Comparison of ENCODE assay signal across 8 cellular contexts in the genomic region with DNA sequence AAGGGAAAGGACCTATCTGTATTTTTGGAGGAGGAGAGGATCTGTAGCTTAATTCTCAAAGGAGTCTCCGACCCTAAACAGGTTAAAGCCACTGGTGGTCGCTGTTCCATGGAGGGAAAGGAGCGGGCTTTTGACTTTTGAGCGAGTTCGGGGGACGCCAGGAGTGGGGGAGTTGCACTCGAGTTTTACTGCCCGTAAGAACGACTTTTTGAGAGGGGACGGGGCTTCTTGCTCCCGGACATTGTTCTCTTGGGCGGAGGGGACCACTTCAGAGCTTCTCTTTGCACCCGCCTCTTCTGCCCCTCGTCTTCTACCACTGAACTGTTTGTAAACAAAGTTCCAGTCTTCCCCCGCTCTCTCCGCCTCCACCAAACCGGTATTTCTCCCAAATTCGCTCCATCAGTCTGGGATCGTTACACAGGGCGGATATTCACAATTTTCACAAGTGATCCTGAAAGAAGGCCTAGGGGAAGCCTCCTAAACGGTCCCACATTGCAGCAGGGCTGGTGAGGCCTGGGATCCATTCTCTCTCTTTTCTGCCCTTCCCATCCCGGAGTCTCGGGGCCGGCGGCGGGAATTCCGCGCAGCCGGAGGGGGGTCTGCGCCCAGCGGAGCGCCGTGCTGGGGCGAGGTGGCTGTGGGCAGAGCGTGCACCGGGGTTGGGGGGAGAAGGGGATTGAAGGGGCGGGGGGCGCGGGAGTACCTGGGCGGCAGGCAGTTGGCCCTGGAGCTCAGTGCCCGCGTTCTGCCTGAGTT. TPM values are rescaled to one million over a fixed set of nuclear protein-coding genes. Genes with fewer than 3 reads are reported as not detected.
DNase-seq lines count a peak whose midpoint lies in the region; ATAC-seq and TF ChIP-seq lines count a peak whose summit lies in the region.

No MANE protein-coding gene starts in this region.

- TF ChIP-seq POLR2A in body of pancreas (IDR thresholded peaks at IDR 0.05): no peak

- H3K4me3 ChIP-seq in Caco-2 (ENCODE audit: low read depth, low read length): peak overlapping the region; percentile 34
- peak overlapping the region; percentile 80 for H3K4me3 ChIP-seq in adipocyte (ENCODE audit: low read length)
- peak overlapping the region; percentile 26 to 48 for H3K4me3 ChIP-seq in mucosa of rectum (ENCODE audit: low read length in 2 of 2)
- H3K4me3 ChIP-seq in body of pancreas: no peak overlapping the region

- no peak overlapping the region for H3K27ac ChIP-seq in mucosa of rectum (ENCODE audit: low read depth in 2 of 2, low read length in 2 of 2)
- no peak overlapping the region for H3K27ac ChIP-seq in body of pancreas

- H3K4me1 ChIP-seq in Caco-2 (peaks cover 11% of the 10 kb centered on the region), adipocyte (ENCODE audit: control insufficient read depth, insufficient read depth, low read length) (peaks cover 48% of the 10 kb centered on the region), mucosa of rectum (ENCODE audit: control insufficient read depth in 2 of 2, insufficient read depth in 2 of 2, low read length in 2 of 2) (peaks cover 20 to 36% of the 10 kb centered on the region in 2 donors), body of pancreas (peaks cover 56% of the 10 kb centered on the region)

- DNase-seq in Caco-2 (no peak), adipocyte (ENCODE audit: low read depth) (peak; percentile 58), foreskin melanocyte (no peak), GM03348 (ENCODE audit: low spot score) (no peak), left colon (no peak), body of pancreas (no peak)

- H3K27me3 ChIP-seq in Caco-2 (replicated peaks; ENCODE audit: control insufficient read depth, insufficient read depth, low read length): 0 out of 2 replicates have a peak, but pooled peaks cover 2% of the 10 kb centered on the region
- H3K27me3 ChIP-seq in adipocyte (replicated peaks; ENCODE audit: control insufficient read depth, insufficient read depth, low read length): peaks cover 28% of the 10 kb centered on the region
- H3K27me3 ChIP-seq in mucosa of rectum (ENCODE audit: control insufficient read depth in 2 of 2, insufficient read depth in 2 of 2, low read length in 2 of 2): peaks cover 86 to 93% of the 10 kb centered on the region in 2 donors
- peaks cover 3 to 98% of the 10 kb centered on the region in 2 donors for H3K27me3 ChIP-seq in body of pancreas

- H3K27me3 Mint-ChIP-seq in Caco-2 (ENCODE audit: insufficient read depth, unreplicated experiment) (peaks cover 10% of the 10 kb centered on the region), IgD-negative memory B cell (peaks cover 66% of the 10 kb centered on the region)

- POLR2A ChIA-PET in Caco-2 (lab: Charles Lee): no interaction called here

- H3K36me3 Mint-ChIP-seq in Caco-2 (ENCODE audit: insufficient read depth, unreplicated experiment) (peaks cover 13% of the 10 kb centered on the region), IgD-negative memory B cell (no peaks in the 10 kb centered on the region)

- H3K27ac Mint-ChIP-seq in Caco-2 (ENCODE audit: unreplicated experiment) (no peak overlapping the region), IgD-negative memory B cell (peak overlapping the region in 2 of 3 donors; percentile 84 to 94)

- 8 to 17% methylated on average over 24 to 40 of the region's 42 CpGs for WGBS in body of pancreas, 2 donors

- intact Hi-C loops in Caco-2 (cut with micrococcal nuclease; ENCODE audit: unreplicated experiment): loop anchor here (1.0 kb wide), 1 partner anchor 11 kb away; a partner anchor contains a TSS
- intact Hi-C loops in left colon (cut with DNase I, micrococcal nuclease): no loop called here
- intact Hi-C loops in body of pancreas (cut with DNase I): no loop called here

- H3K9ac ChIP-seq in adipocyte (ENCODE audit: low read length) (peak overlapping the region; percentile 60), mucosa of rectum (ENCODE audit: low read depth in 1 of 2, low read length in 2 of 2) (no peak overlapping the region)

- ATAC-seq in left colon: no peak
- no peak for ATAC-seq in body of pancreas

- H3K9me3 ChIP-seq in Caco-2: no peaks in the 10 kb centered on the region
- H3K9me3 ChIP-seq in adipocyte (ENCODE audit: control insufficient read depth, low read length): no peaks in the 10 kb centered on the region
- no peaks in the 10 kb centered on the region for H3K9me3 ChIP-seq in mucosa of rectum (ENCODE audit: control insufficient read depth in 2 of 2, low read length in 2 of 2)
- no peaks in the 10 kb centered on the region for H3K9me3 ChIP-seq in body of pancreas

- no peak for TF ChIP-seq CTCF in Caco-2 (IDR thresholded peaks at IDR 0.05; ENCODE audit: insufficient read depth in 1 of 2, low read depth in 1 of 2, low read length in 1 of 2, severe bottlenecking in 1 of 2, unreplicated experiment in 1 of 2)
- no peak for TF ChIP-seq CTCF in body of pancreas (IDR thresholded peaks at IDR 0.05)

- H3K9me3 Mint-ChIP-seq in Caco-2 (ENCODE audit: unreplicated experiment): no peaks in the 10 kb centered on the region
- peaks cover 2 to 12% (median 4%) of the 10 kb centered on the region in 3 donors for H3K9me3 Mint-ChIP-seq in IgD-negative memory B cell

- H3K4me3 Mint-ChIP-seq in Caco-2 (ENCODE audit: unreplicated experiment) (peak overlapping the region; percentile 71), IgD-negative memory B cell (peak overlapping the region; percentile 51 to 96 (median 78))

- H3K4me1 Mint-ChIP-seq in Caco-2 (ENCODE audit: low read depth, unreplicated experiment) (peaks cover 13% of the 10 kb centered on the region), IgD-negative memory B cell (peaks cover 10 to 25% (median 24%) of the 10 kb centered on the region in 3 donors)

- H3K36me3 ChIP-seq in Caco-2 (ENCODE audit: control insufficient read depth, insufficient read depth, low read length): no peaks in the 10 kb centered on the region
- no peaks in the 10 kb centered on the region for H3K36me3 ChIP-seq in adipocyte (ENCODE audit: control insufficient read depth, insufficient read depth, low read length, severe bottlenecking)
- H3K36me3 ChIP-seq in mucosa of rectum (ENCODE audit: control insufficient read depth in 2 of 2, insufficient read depth in 2 of 2, low read length in 2 of 2): no peaks in the 10 kb centered on the region
- no peaks in the 10 kb centered on the region for H3K36me3 ChIP-seq in body of pancreas (replicated peaks in 1 of 2; ENCODE audit: insufficient read depth in 1 of 2, low read depth in 2 of 2)

- no TSS peak for BruUV-seq in Caco-2 (replicated peaks; lab: Mats Ljungman, UMichigan)

- CTCF ChIA-PET in Caco-2 (lab: Charles Lee): interaction anchor here (0.9 to 1.3 kb wide), 2 partner anchors 10 to 11 kb away, joined by 3 to 9 read pairs; a partner anchor contains a TSS

RNA-seq across cellular contexts. Expression of a gene that starts 6.6 kb away (rescaled TPM):
- total RNA-seq in Caco-2 (2022): 0.79 and 0.82 TPM in 2 replicates
- polyA plus RNA-seq in IgD-negative memory B cell: not detected
- total RNA-seq in left colon: under 1 TPM in 1 of 2 donors, not detected in 1; 0.11 TPM
- total RNA-seq in body of pancreas: not detected

RNA-seq across cellular contexts. Expression of a gene that starts 10.8 kb away (rescaled TPM):
- total RNA-seq in Caco-2 (2022) (1.2 TPM in 2 replicates), left colon (under 1 TPM in 1 of 2 donors, not detected in 1; 0.17 TPM), body of pancreas (not detected)
- not detected for polyA plus RNA-seq in IgD-negative memory B cell

Comparison
In these comparisons a context has a peak if more than half of its experiments do, and no peak if none do; other contexts are left out.
1. H3K4me3 ChIP-seq: peak in Caco-2 (single experiment), adipocyte (single experiment) and mucosa of rectum (2 of 2); none in body of pancreas (0 of 2).